ENCODE assay signal across 21 cellular contexts in the genomic region with DNA sequence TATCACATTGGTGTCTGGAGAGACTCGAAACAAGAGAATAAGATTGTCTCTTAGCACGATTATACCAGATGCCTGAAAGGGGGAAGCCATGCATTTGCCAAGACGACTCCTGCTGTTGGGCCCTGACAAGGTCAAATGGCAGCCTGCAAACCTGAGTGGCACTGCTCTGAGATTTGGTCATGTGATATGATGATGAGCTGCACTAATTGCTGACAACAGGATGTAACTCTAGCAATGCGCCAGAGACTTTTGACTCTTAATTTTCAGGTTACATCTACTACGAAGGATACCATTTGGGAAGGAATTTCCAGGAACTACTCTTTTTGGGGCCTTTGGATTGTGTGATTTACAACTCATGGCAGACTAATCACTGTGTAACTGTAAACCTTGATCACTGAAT. TPM values are rescaled to one million over a fixed set of nuclear protein-coding genes. Genes with fewer than 3 reads are reported as not detected.
DNase-seq lines count a peak whose midpoint lies in the region; ATAC-seq and TF ChIP-seq lines count a peak whose summit lies in the region.
"Had no signal": no experiment of that assay in that cellular context is flagged by ENCODE, and none has a peak within 500 bp of the region (broad histone marks: within the 10 kb centered on the region; RNA-seq: fewer than 3 reads in every experiment).

No MANE protein-coding gene starts in this region.

- no peak overlapping the region for H3K27ac ChIP-seq in CD4-positive, CD25-positive, alpha-beta regulatory T cell (ENCODE audit: insufficient read depth, low read length, poor library complexity, severe bottlenecking)
- no peak overlapping the region for H3K27ac ChIP-seq in SK-N-SH (ENCODE audit: low read depth in 2 of 2, low read length in 1 of 2)
- H3K27ac ChIP-seq: BLaER1 had no signal

- no peak overlapping the region for H3K4me3 ChIP-seq in CD4-positive, CD25-positive, alpha-beta regulatory T cell (ENCODE audit: low read depth, low read length)
- H3K4me3 ChIP-seq in H7 (ENCODE audit: insufficient read depth, low read depth, low read length) (no peak overlapping the region), SK-N-SH (ENCODE audit: low read depth in 2 of 2, low read length in 1 of 2) (no peak overlapping the region)
- H3K4me3 ChIP-seq: BLaER1 had no signal

- H3K9me2 ChIP-seq in SK-N-SH = no peaks in the 10 kb centered on the region

- POLR2A ChIA-PET in SK-N-SH (lab: Yijun Ruan, JAX) = no interaction called here

- DNase-seq in CD4-positive, CD25-positive, alpha-beta regulatory T cell = peak in 2 of 3 donors; percentile 19 to 57
- DNase-seq in H7 (peak; percentile 14), SK-N-DZ (ENCODE audit: low spot score) (peak; percentile 20), nephron progenitor cell (no peak), GM13976 (ENCODE audit: low spot score) (no peak), SK-N-SH (no peak)
- DNase-seq: CD8-positive, alpha-beta memory T cell; DMS79; HCEC 1CT; MM.1S; NCI-H1092 treated with DMSO at 0.1 percent for 48 hours; NCI-H2081 treated with DMSO at 0.1 percent for 48 hours; NCI-H345; NCI-H526 treated with DMSO at 0.1 percent for 48 hours; OCI-M1; SHP77 had no signal

- TF ChIP-seq EP300 in SK-N-SH (IDR thresholded peaks at IDR 0.05; ENCODE audit: borderline replicate concordance in 1 of 2, low read depth in 1 of 2, low read length in 1 of 2) = no peak

- peaks cover 0 to 2% of the 10 kb centered on the region in 2 experiments for H3K9me3 ChIP-seq in CD4-positive, CD25-positive, alpha-beta regulatory T cell (ENCODE audit: control insufficient read depth in 2 of 2, low read length in 2 of 2)
- no peaks in the 10 kb centered on the region for H3K9me3 ChIP-seq in SK-N-SH
- H3K9me3 ChIP-seq: BLaER1 had no signal

- no peaks in the 10 kb centered on the region for H3K36me3 ChIP-seq in CD4-positive, CD25-positive, alpha-beta regulatory T cell (ENCODE audit: control insufficient read depth, insufficient read depth, low read length)
- H3K36me3 ChIP-seq in H7 (replicated peaks; ENCODE audit: control insufficient read depth, insufficient read depth, low read length) (no peaks in the 10 kb centered on the region), SK-N-SH (replicated peaks in 1 of 2; ENCODE audit: control insufficient read depth in 1 of 2, insufficient read depth in 2 of 2, low read length in 1 of 2) (no peaks in the 10 kb centered on the region)
- H3K36me3 ChIP-seq: BLaER1 had no signal

- peaks cover under 1% of the 10 kb centered on the region for H3K36me3 Mint-ChIP-seq in CD4-positive, CD25-positive, alpha-beta regulatory T cell
- H3K36me3 Mint-ChIP-seq in nephron progenitor cell (ENCODE audit: low read depth) = no peaks in the 10 kb centered on the region

- 93% methylated on average over 5 of the region's 5 CpGs for WGBS in SK-N-SH (ENCODE audit: low lambda C conversion rate)

- peak overlapping the region in 2 of 4 donors; percentile 29 to 53 for H3K4me3 Mint-ChIP-seq in CD4-positive, CD25-positive, alpha-beta regulatory T cell
- H3K4me3 Mint-ChIP-seq in nephron progenitor cell = peak overlapping the region; percentile 30
- H3K4me3 Mint-ChIP-seq: CD8-positive, alpha-beta memory T cell had no signal

- no peak for TF ChIP-seq RAD21 in SK-N-SH (IDR thresholded peaks at IDR 0.05; ENCODE audit: low read length)

- no peak overlapping the region for H3K4me2 ChIP-seq in SK-N-SH
- H3K4me2 ChIP-seq: BLaER1 had no signal

- peak overlapping the region; percentile 50 to 86 (median 53) for H3K27ac Mint-ChIP-seq in CD4-positive, CD25-positive, alpha-beta regulatory T cell
- H3K27ac Mint-ChIP-seq in nephron progenitor cell = peak overlapping the region; percentile 42
- H3K27ac Mint-ChIP-seq: CD8-positive, alpha-beta memory T cell had no signal

- H2AFZ ChIP-seq in SK-N-SH (ENCODE audit: low read depth) = no peak overlapping the region

- peaks cover 5% of the 10 kb centered on the region for H3K4me1 ChIP-seq in CD4-positive, CD25-positive, alpha-beta regulatory T cell (ENCODE audit: control insufficient read depth, insufficient read depth, low read length, poor library complexity, severe bottlenecking)
- H3K4me1 ChIP-seq in SK-N-SH (ENCODE audit: control insufficient read depth in 1 of 2, insufficient read depth in 2 of 2, low read depth in 1 of 2, low read length in 1 of 2) = no peaks in the 10 kb centered on the region; a peak in 1 of 4 replicates
- H3K4me1 ChIP-seq: BLaER1 had no signal

- H3K9me3 Mint-ChIP-seq in CD4-positive, CD25-positive, alpha-beta regulatory T cell = peaks cover 0 to 9% (median 0%) of the 10 kb centered on the region in 7 donors
- peaks cover 17% of the 10 kb centered on the region for H3K9me3 Mint-ChIP-seq in nephron progenitor cell

- no peaks in the 10 kb centered on the region for H4K20me1 ChIP-seq in SK-N-SH (ENCODE audit: insufficient read depth)
- H4K20me1 ChIP-seq: BLaER1 had no signal

- peaks cover 0 to 21% (median 6%) of the 10 kb centered on the region in 4 donors for H3K4me1 Mint-ChIP-seq in CD4-positive, CD25-positive, alpha-beta regulatory T cell
- H3K4me1 Mint-ChIP-seq in nephron progenitor cell = peaks cover 48% of the 10 kb centered on the region

- no peaks in the 10 kb centered on the region for H3K79me2 ChIP-seq in SK-N-SH (ENCODE audit: insufficient read depth)

- in situ Hi-C loops in GM13976 (cut with MboI; ENCODE audit: low sequenced_read_pairs, unreplicated experiment) = no loop called here

- no peak overlapping the region for H3K9ac ChIP-seq in SK-N-SH
- H3K9ac ChIP-seq: BLaER1 had no signal

- peaks cover 9% of the 10 kb centered on the region for H3K27me3 Mint-ChIP-seq in CD4-positive, CD25-positive, alpha-beta regulatory T cell
- H3K27me3 Mint-ChIP-seq in nephron progenitor cell (ENCODE audit: low read depth, poor library complexity) = peaks cover 6% of the 10 kb centered on the region

- H3F3A ChIP-seq in SK-N-SH (replicated peaks; ENCODE audit: insufficient read depth) = peaks cover 9% of the 10 kb centered on the region

- CTCF ChIA-PET in SK-N-SH (lab: Yijun Ruan, JAX) = interaction anchor here (0.8 to 2.1 kb wide), 6 partner anchors 8 to 365 kb away, joined by 3 to 11 read pairs (median 4); no protein-coding TSS in a partner anchor

- TF ChIP-seq CTCF in nephron progenitor cell (IDR thresholded peaks at IDR 0.05) (no peak), GM13976 (IDR thresholded peaks at IDR 0.05; ENCODE audit: borderline replicate concordance, control extremely low read depth, extremely low read depth, insufficient read depth, missing control alignments) (no peak), SK-N-SH (IDR thresholded peaks at IDR 0.05) (no peak)

- peak; percentile 55 to 84 for ATAC-seq in CD4-positive, CD25-positive, alpha-beta regulatory T cell (ENCODE audit: low read depth in 2 of 2)
- no peak for ATAC-seq in GM21447 (IDR thresholded peaks at IDR 0.05; ENCODE audit: unreplicated experiment)

- H3K27me3 ChIP-seq in CD4-positive, CD25-positive, alpha-beta regulatory T cell (ENCODE audit: control insufficient read depth, insufficient read depth, low read length) = peaks cover 11% of the 10 kb centered on the region
- H3K27me3 ChIP-seq in H7 (ENCODE audit: control insufficient read depth, insufficient read depth, low read length) = no peaks in the 10 kb centered on the region
- no peaks in the 10 kb centered on the region for H3K27me3 ChIP-seq in SK-N-SH (ENCODE audit: insufficient read depth)
- H3K27me3 ChIP-seq: BLaER1 had no signal

TF ChIP-seq in SK-N-SH, 30 proteins besides CTCF, POLR2A, EP300 and RAD21 (continues in another document):
- TF ChIP-seq, protein P1, sequence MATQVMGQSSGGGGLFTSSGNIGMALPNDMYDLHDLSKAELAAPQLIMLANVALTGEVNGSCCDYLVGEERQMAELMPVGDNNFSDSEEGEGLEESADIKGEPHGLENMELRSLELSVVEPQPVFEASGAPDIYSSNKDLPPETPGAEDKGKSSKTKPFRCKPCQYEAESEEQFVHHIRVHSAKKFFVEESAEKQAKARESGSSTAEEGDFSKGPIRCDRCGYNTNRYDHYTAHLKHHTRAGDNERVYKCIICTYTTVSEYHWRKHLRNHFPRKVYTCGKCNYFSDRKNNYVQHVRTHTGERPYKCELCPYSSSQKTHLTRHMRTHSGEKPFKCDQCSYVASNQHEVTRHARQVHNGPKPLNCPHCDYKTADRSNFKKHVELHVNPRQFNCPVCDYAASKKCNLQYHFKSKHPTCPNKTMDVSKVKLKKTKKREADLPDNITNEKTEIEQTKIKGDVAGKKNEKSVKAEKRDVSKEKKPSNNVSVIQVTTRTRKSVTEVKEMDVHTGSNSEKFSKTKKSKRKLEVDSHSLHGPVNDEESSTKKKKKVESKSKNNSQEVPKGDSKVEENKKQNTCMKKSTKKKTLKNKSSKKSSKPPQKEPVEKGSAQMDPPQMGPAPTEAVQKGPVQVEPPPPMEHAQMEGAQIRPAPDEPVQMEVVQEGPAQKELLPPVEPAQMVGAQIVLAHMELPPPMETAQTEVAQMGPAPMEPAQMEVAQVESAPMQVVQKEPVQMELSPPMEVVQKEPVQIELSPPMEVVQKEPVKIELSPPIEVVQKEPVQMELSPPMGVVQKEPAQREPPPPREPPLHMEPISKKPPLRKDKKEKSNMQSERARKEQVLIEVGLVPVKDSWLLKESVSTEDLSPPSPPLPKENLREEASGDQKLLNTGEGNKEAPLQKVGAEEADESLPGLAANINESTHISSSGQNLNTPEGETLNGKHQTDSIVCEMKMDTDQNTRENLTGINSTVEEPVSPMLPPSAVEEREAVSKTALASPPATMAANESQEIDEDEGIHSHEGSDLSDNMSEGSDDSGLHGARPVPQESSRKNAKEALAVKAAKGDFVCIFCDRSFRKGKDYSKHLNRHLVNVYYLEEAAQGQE (IDR thresholded peaks at IDR 0.05; ENCODE audit: low read depth, low read length) = no peak

RNA-seq across cellular contexts. Expression of gene TREH, which starts 13.1 kb away (rescaled TPM):
- not detected for total RNA-seq in CD4-positive, CD25-positive, alpha-beta regulatory T cell
- polyA plus RNA-seq in CD4-positive, CD25-positive, alpha-beta regulatory T cell = not detected
- total RNA-seq in H7 (2014; rRNA removed; shearing (Covaris generic)) = not detected in 2 replicates
- polyA plus RNA-seq in SK-N-DZ (2014; cell fraction: cytosol; rRNA removed) = not detected in 2 replicates
- polyA plus RNA-seq in SK-N-DZ (2014; cell fraction: nucleus; rRNA removed) = not detected in 2 replicates
- not detected in 2 replicates for polyA plus RNA-seq in SK-N-SH (2012; rRNA removed)
- polyA plus RNA-seq in SK-N-SH (2012; cell fraction: cytosol; rRNA removed) = not detected in 2 replicates
- polyA plus RNA-seq in SK-N-SH (2012; cell fraction: nucleus; rRNA removed) = not detected in 2 replicates
- total RNA-seq: A673; CD8-positive, alpha-beta memory T cell; LHCN-M2; T-helper 1 cell treated with Interleukin-12 subunit alpha and Interleukin-12 subunit beta and Interleukin-4 antibody, amounts not matched to agents 30 ng/mL and 1 ng/mL, for 36 hours had no signal
- polyA plus RNA-seq: CD8-positive, alpha-beta memory T cell had no signal

RNA-seq across cellular contexts. Expression of gene PHLDB1, which starts 58.9 kb away (rescaled TPM):
- total RNA-seq in CD4-positive, CD25-positive, alpha-beta regulatory T cell = 1.2 TPM
- under 1 TPM in 3 of 4 donors, not detected in 1; 0.16 to 0.70 (median 0.41) TPM for polyA plus RNA-seq in CD4-positive, CD25-positive, alpha-beta regulatory T cell
- total RNA-seq in H7 (2014; rRNA removed; shearing (Covaris generic)) = 48.7 and 55.0 TPM in 2 replicates
- 15.0 and 25.3 TPM in 2 replicates for polyA plus RNA-seq in SK-N-DZ (2014; cell fraction: cytosol; rRNA removed)
- 24.2 and 28.0 TPM in 2 replicates for polyA plus RNA-seq in SK-N-DZ (2014; cell fraction: nucleus; rRNA removed)
- 89.4 and 104 TPM in 2 replicates for polyA plus RNA-seq in SK-N-SH (2012; rRNA removed)
- 37.8 and 52.6 TPM in 2 replicates for polyA plus RNA-seq in SK-N-SH (2012; cell fraction: cytosol; rRNA removed)
- 270 and 294 TPM in 2 replicates for polyA plus RNA-seq in SK-N-SH (2012; cell fraction: nucleus; rRNA removed)

Comparison
In these comparisons a context has a peak if more than half of its experiments do, and no peak if none do; other contexts are left out.
1. DNase-seq: peak in CD4-positive, CD25-positive, alpha-beta regulatory T cell (2 of 3), H7 (single experiment) and SK-N-DZ (single experiment); none in nephron progenitor cell (single experiment), GM13976 (single experiment) and SK-N-SH (single experiment).
2. RNA of gene PHLDB1, which starts 58.9 kb away (total RNA-seq): 48.7 to 55.0 TPM in H7; 1.2 TPM in CD4-positive, CD25-positive, alpha-beta regulatory T cell (single experiment); every median in the first group is over 10 times any median in the second.